In genomic region chr7:89718941-89719340, GRCh38 we compare ENCODE assay signal across 7 cellular contexts.
A peak's percentile ranks its signal among the peaks of the same experiment; 100 is the strongest.
DNase-seq lines count a peak whose midpoint lies in the region; TF ChIP-seq lines count a peak whose summit lies in the region.
"Not testable (repeated sequence)": the region's sequence is repeated elsewhere in the genome, so short reads cannot be mapped to it uniquely, and the experiment has no call there.

No MANE protein-coding gene starts in this region.

- H3K27me3 Mint-ChIP-seq in nephron progenitor cell (ENCODE audit: low read depth, poor library complexity), result not testable (repeated sequence)

- H3K4me3 ChIP-seq in epithelial cell of esophagus (ENCODE audit: low read length), result not testable (repeated sequence)

- not testable (repeated sequence) for H3K9me3 Mint-ChIP-seq in nephron progenitor cell

- H3K4me3 Mint-ChIP-seq in nephron progenitor cell, result not testable (repeated sequence)

- not testable (repeated sequence) for H3K36me3 Mint-ChIP-seq in nephron progenitor cell (ENCODE audit: low read depth)

- TF ChIP-seq CTCF in epithelial cell of esophagus (IDR thresholded peaks at IDR 0.05; ENCODE audit: insufficient read depth, low read depth, low read length, missing control alignments); nephron progenitor cell (IDR thresholded peaks at IDR 0.05): not testable (repeated sequence)

- peak; percentile 70 for DNase-seq in DMS53 treated with DMSO at 0.1 percent for 48 hours (lab: John Stamatoyannopoulos, UW; ENCODE audit: unreplicated experiment)
- DNase-seq in LoVo (ENCODE audit: low spot score), result peak; percentile 15
- DNase-seq in NCI-H510A (lab: John Stamatoyannopoulos, UW), result peak; percentile 17
- DNase-seq in SIG-M5 treated with dmso at 0.1 percent for 504 hours (lab: John Stamatoyannopoulos, UW; ENCODE audit: unreplicated experiment), result peak; percentile 24
- peak; percentile 11 for DNase-seq in epithelial cell of esophagus (ENCODE audit: low read depth)
- DNase-seq in islet precursor cell, result peak; percentile 67
- peak; percentile 5 for DNase-seq in nephron progenitor cell

- not testable (repeated sequence) for H3K4me1 Mint-ChIP-seq in nephron progenitor cell

- not testable (repeated sequence) for H3K27ac Mint-ChIP-seq in nephron progenitor cell

Comparison
In these comparisons a context has a peak if more than half of its experiments do, and no peak if none do; other contexts are left out.
1. DNase-seq: peak in every context shown above with its lines; median percentile 70 in DMS53 treated with DMSO at 0.1 percent for 48 hours; 67 in islet precursor cell; 24 in SIG-M5 treated with dmso at 0.1 percent for 504 hours; 17 in NCI-H510A; 15 in LoVo; 11 in epithelial cell of esophagus; 5 in nephron progenitor cell.